Comparison of ENCODE assay signal across 10 cellular contexts in genomic region chr15:34984884-34985630, GRCh38. TPM values are rescaled to one million over a fixed set of nuclear protein-coding genes. Genes with fewer than 3 reads are reported as not detected.
DNase-seq lines count a peak whose midpoint lies in the region; ATAC-seq, FAIRE-seq and TF ChIP-seq lines count a peak whose summit lies in the region.
"Had no signal": no experiment of that assay in that cellular context is flagged by ENCODE, and none has a peak within 500 bp of the region (broad histone marks: within the 10 kb centered on the region; RNA-seq: fewer than 3 reads in every experiment).

No MANE protein-coding gene starts in this region.

- ATAC-seq in GM18498 (IDR thresholded peaks at IDR 0.05; ENCODE audit: unreplicated experiment) (no peak), HG03521 (IDR thresholded peaks at IDR 0.05; ENCODE audit: unreplicated experiment) (no peak), GM19452 (IDR thresholded peaks at IDR 0.05; ENCODE audit: unreplicated experiment) (no peak), GM19395 (IDR thresholded peaks at IDR 0.05; ENCODE audit: unreplicated experiment) (no peak)

- peaks cover 4% of the 10 kb centered on the region for H3K27me3 Mint-ChIP-seq in nephron progenitor cell (ENCODE audit: low read depth, poor library complexity)

- H3K27ac Mint-ChIP-seq in nephron progenitor cell = peak overlapping the region; percentile 61

- peak overlapping the region; percentile 96; the same call in 1 of the 2 replicates for H3K4me2 ChIP-seq in PC-9

- peaks cover 14% of the 10 kb centered on the region for H4K20me1 ChIP-seq in PC-9 (ENCODE audit: insufficient read depth)

- H3K4me3 ChIP-seq in PC-9 = no peak overlapping the region
- H3K4me3 ChIP-seq in epithelial cell of proximal tubule (ENCODE audit: low read depth, low read length) = peak overlapping the region; percentile 97

- H3F3A ChIP-seq in PC-9 (ENCODE audit: insufficient read depth, low read depth) = peaks cover 12% of the 10 kb centered on the region; the same call in 1 of the 2 replicates

- peaks cover 45% of the 10 kb centered on the region for H3K79me2 ChIP-seq in PC-9 (ENCODE audit: low read depth)

- no peak overlapping the region for H3K27ac ChIP-seq in PC-9

- no peak overlapping the region for H2AFZ ChIP-seq in PC-9

- POLR2A ChIA-PET in PC-9 (lab: Charles Lee; ENCODE audit: unreplicated experiment) = no interaction called here

- H3K36me3 ChIP-seq in PC-9 (ENCODE audit: low read depth) = peaks cover 12% of the 10 kb centered on the region; the same call in 1 of the 2 replicates

- H3K4me1 ChIP-seq in PC-9 (replicated peaks; ENCODE audit: insufficient read depth) = peaks cover 26% of the 10 kb centered on the region

- H3K4me1 Mint-ChIP-seq in nephron progenitor cell = peaks cover 31% of the 10 kb centered on the region

- TF ChIP-seq CTCF in PC-9 (conservative IDR thresholded peaks at IDR 0.05) = no peak
- no peak for TF ChIP-seq CTCF in epithelial cell of proximal tubule (conservative IDR thresholded peaks at IDR 0.05; ENCODE audit: low read depth, low read length)
- TF ChIP-seq CTCF in nephron progenitor cell (IDR thresholded peaks at IDR 0.05) = no peak

- DNase-seq in PC-9 (no peak), epithelial cell of proximal tubule (ENCODE audit: low read depth) (peak; percentile 84), nephron progenitor cell (no peak)
- DNase-seq: anterior cingulate cortex had no signal

- H3K9me2 ChIP-seq in PC-9 (ENCODE audit: insufficient read depth) = no peaks in the 10 kb centered on the region

- FAIRE-seq in G401.6 (lab: Jason Lieb, UNC) = peak; percentile 34
- FAIRE-seq: GM18507 had no signal

- intact Hi-C loops in PC-9 (cut with micrococcal nuclease; ENCODE audit: unreplicated experiment) = loop anchor here (5.0 kb wide), 2 partner anchors 77 to 92 kb away; no protein-coding TSS in a partner anchor

- H3K9me3 ChIP-seq in PC-9 (ENCODE audit: insufficient read depth, low read depth) = no peaks in the 10 kb centered on the region

- no peaks in the 10 kb centered on the region for H3K9me3 Mint-ChIP-seq in nephron progenitor cell

- no TSS peak for BruUV-seq in PC-9 (replicated peaks; lab: Mats Ljungman, UMichigan)

- H3K27me3 ChIP-seq in PC-9 (ENCODE audit: insufficient read depth, low read depth) = no peaks in the 10 kb centered on the region

- H3K36me3 Mint-ChIP-seq in nephron progenitor cell (ENCODE audit: low read depth) = peaks cover 27% of the 10 kb centered on the region

- H3K4me3 Mint-ChIP-seq in nephron progenitor cell = peak overlapping the region; percentile 70

- CTCF ChIA-PET in PC-9 (lab: Charles Lee) = interaction anchor here (0.7 kb wide), 1 partner anchor 481 kb away, joined by 6 read pairs; no protein-coding TSS in a partner anchor

RNA-seq across cellular contexts. Expression of gene ZNF770, which starts 3.0 kb away (rescaled TPM):
- 25.9 and 34.0 TPM in 2 replicates for total RNA-seq in PC-9 (2021)
- 19.3 and 22.4 TPM in 2 replicates for total RNA-seq in epithelial cell of proximal tubule

RNA-seq across cellular contexts. Expression of gene AQR, which starts 15.5 kb away (rescaled TPM):
- 24.1 and 33.6 TPM in 2 replicates for total RNA-seq in PC-9 (2021)
- total RNA-seq in epithelial cell of proximal tubule = 17.3 and 22.1 TPM in 2 replicates
